Comparison of ENCODE assay signal across 8 cellular contexts in the genomic region with DNA sequence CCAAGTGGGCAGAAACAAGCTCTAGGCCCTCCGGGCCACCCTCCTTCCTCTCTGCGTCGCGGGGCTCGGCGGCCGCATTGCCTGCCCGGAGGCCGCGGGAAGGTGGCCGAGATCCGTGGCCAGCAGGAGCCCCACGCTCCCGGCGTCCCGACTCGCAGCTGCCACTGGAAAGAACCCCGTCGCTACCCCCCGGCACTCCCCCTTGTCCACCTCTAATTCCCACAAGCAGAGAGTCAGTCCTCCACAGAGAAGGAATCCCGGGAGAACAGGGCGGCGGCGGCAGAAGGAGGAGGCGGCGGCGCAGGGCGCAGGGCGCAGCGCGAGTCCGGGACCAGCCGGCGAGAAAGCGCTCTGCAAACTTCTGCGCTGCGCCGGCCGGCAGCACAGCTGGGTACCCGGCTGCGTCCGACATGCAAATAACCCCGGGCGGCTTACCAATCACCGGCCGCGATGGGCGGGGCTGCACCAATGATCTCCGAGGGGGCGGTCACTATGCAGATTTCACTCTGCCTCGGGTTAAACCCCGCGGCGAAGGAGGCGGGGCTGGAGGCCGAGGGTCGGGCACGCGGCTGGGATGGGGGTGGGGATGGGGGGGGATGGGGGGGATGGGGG. TPM values are rescaled to one million over a fixed set of nuclear protein-coding genes. Genes with fewer than 3 reads are reported as not detected.
DNase-seq lines count a peak whose midpoint lies in the region; ATAC-seq lines count a peak whose summit lies in the region.

A gene (minus strand): TSS at position 365 of the 612 bp plus-strand sequence.

- peaks cover 34 to 38% of the 10 kb centered on the region in 2 donors for H3K27me3 Mint-ChIP-seq in CD4-positive, alpha-beta memory T cell

- H3K36me3 Mint-ChIP-seq in CD4-positive, alpha-beta memory T cell = peaks cover 0 to 4% of the 10 kb centered on the region in 2 donors

- H3K36me3 ChIP-seq in CD4-positive, alpha-beta memory T cell (ENCODE audit: insufficient read depth, low read length) = no peaks in the 10 kb centered on the region

- peaks cover 28% of the 10 kb centered on the region for H3K27me3 ChIP-seq in CD4-positive, alpha-beta memory T cell (ENCODE audit: insufficient read depth, low read length)

- peak; percentile 95 to 98 (median 96) for DNase-seq in CD4-positive, alpha-beta memory T cell
- DNase-seq in NCI-H774 (lab: John Stamatoyannopoulos, UW) (peak; percentile 97), ecto neural progenitor cell (ENCODE audit: low spot score) (peak; percentile 99), lung microvascular endothelial cell (ENCODE audit: low read depth in 2 of 2) (peak; percentile 97 to 98)
- DNase-seq in activated CD4-positive, alpha-beta T cell treated with anti-CD3 and anti-CD28 coated beads, Interleukin-2, amount 50 U/mL, for 48 hours = peak; percentile 98
- DNase-seq in stimulated activated CD4-positive, alpha-beta T cell treated with anti-CD3 and anti-CD28 coated beads, TNF-alpha, amount 100 ng/mL, for 4 hours (ENCODE audit: low read depth in 3 of 3) = peak; percentile 94 to 96 (median 95)

- CTCF ChIA-PET in CD4-positive, alpha-beta memory T cell (lab: Charles Lee; ENCODE audit: partially characterized antibody) = interaction anchor here (0.7 to 6.9 kb wide), 25 partner anchors 10 to 585 kb away, joined by 3 to 123 read pairs (median 4); no protein-coding TSS in a partner anchor

- intact Hi-C loops in CD4-positive, alpha-beta memory T cell (cut with micrococcal nuclease) = loop anchor here (1.0 to 5.0 kb wide), 8 partner anchors 81 to 1775 kb away; a partner anchor contains a TSS

- ATAC-seq in GM19452 (IDR thresholded peaks at IDR 0.05; ENCODE audit: unreplicated experiment) (peak; percentile 79), HG03571 (IDR thresholded peaks at IDR 0.05; ENCODE audit: unreplicated experiment) (peak; percentile 80)

- no peaks in the 10 kb centered on the region for H3K9me3 ChIP-seq in CD4-positive, alpha-beta memory T cell (ENCODE audit: control insufficient read depth in 1 of 2, low read length in 2 of 2)

- H3K27ac Mint-ChIP-seq in CD4-positive, alpha-beta memory T cell = peak within 1 kb of the TSS; percentile 58 to 94 (median 92)

- H3K9me3 Mint-ChIP-seq in CD4-positive, alpha-beta memory T cell = peaks cover 0 to 3% (median 0%) of the 10 kb centered on the region in 8 donors

- peak within 1 kb of the TSS; percentile 14 to 79 for H3K4me3 ChIP-seq in CD4-positive, alpha-beta memory T cell (ENCODE audit: low read length in 2 of 2)

- H3K4me1 ChIP-seq in CD4-positive, alpha-beta memory T cell (ENCODE audit: insufficient read depth, low read length) = peaks cover 26% of the 10 kb centered on the region

- peak within 1 kb of the TSS; percentile 86 to 96 (median 92) for H3K4me3 Mint-ChIP-seq in CD4-positive, alpha-beta memory T cell

- H3K27ac ChIP-seq in CD4-positive, alpha-beta memory T cell (ENCODE audit: low read depth, low read length) = peak within 1 kb of the TSS; percentile 34

- POLR2A ChIA-PET in CD4-positive, alpha-beta memory T cell (lab: Charles Lee; ENCODE audit: partially characterized antibody) = interaction anchor here (0.7 to 2.9 kb wide), 13 partner anchors 81 to 973 kb away, joined by 3 to 25 read pairs (median 6); a partner anchor contains a TSS

- peaks cover 10 to 23% (median 19%) of the 10 kb centered on the region in 4 donors for H3K4me1 Mint-ChIP-seq in CD4-positive, alpha-beta memory T cell

RNA-seq across cellular contexts. Expression of the gene that starts here (rescaled TPM):
- under 1 TPM; 0.35 to 0.39 TPM for total RNA-seq in CD4-positive, alpha-beta memory T cell
- not detected for polyA plus RNA-seq in CD4-positive, alpha-beta memory T cell
- total RNA-seq in lung microvascular endothelial cell = under 0.01 and 0.20 TPM in 2 replicates

Comparison
In these comparisons a context has a peak if more than half of its experiments do, and no peak if none do; other contexts are left out.
1. Peak in every context shown above with its lines: DNase-seq, ATAC-seq, H3K4me3 ChIP-seq and H3K27ac ChIP-seq.
2. Peak in DNase-seq, H3K4me3 ChIP-seq and H3K27ac ChIP-seq in CD4-positive, alpha-beta memory T cell; RNA of the gene not detected or under 1 TPM.
3. Peak in DNase-seq in lung microvascular endothelial cell; RNA of the gene not detected or under 1 TPM.